9 cellular contexts compared by ENCODE assay signal in genomic region chr1:197917553-197917812, GRCh38. TPM values are rescaled to one million over a fixed set of nuclear protein-coding genes. Genes with fewer than 3 reads are reported as not detected.
DNase-seq lines count a peak whose midpoint lies in the region; ATAC-seq, FAIRE-seq and TF ChIP-seq lines count a peak whose summit lies in the region.
"Had no signal": no experiment of that assay in that cellular context is flagged by ENCODE, and none has a peak within 500 bp of the region (broad histone marks: within the 10 kb centered on the region; RNA-seq: fewer than 3 reads in every experiment).

No MANE protein-coding gene starts in this region.

- POLR2A ChIA-PET in HEK293T (lab: Yijun Ruan, JAX), result interaction anchor here (1.1 to 5.6 kb wide), 2 partner anchors 10 to 14 kb away, joined by 5 to 70 read pairs; partner anchors contain the start of gene C1orf53

- no peaks in the 10 kb centered on the region for H3K36me3 ChIP-seq in H7 (replicated peaks; ENCODE audit: control insufficient read depth, insufficient read depth, low read length)
- no peaks in the 10 kb centered on the region for H3K36me3 ChIP-seq in adipocyte (ENCODE audit: control insufficient read depth, insufficient read depth, low read length, severe bottlenecking)
- no peaks in the 10 kb centered on the region for H3K36me3 ChIP-seq in muscle layer of duodenum (ENCODE audit: control insufficient read depth in 1 of 2, insufficient read depth in 2 of 2, low read length in 2 of 2)

- DNase-seq in H7 (peak; percentile 51), adipocyte (ENCODE audit: low read depth) (no peak), cerebellar nuclear complex (lab: John Stamatoyannopoulos, UW) (no peak), HEK293T (ENCODE audit: extremely low spot score) (no peak), GM19239 (ENCODE audit: insufficient read length, low spot score) (no peak)

- FAIRE-seq in GM19239 (lab: Jason Lieb, UNC), result no peak

- H3K9ac ChIP-seq in adipocyte (ENCODE audit: low read length), result no peak overlapping the region

- CTCF ChIA-PET in HEK293T (lab: Yijun Ruan, JAX), result interaction anchor here (1.3 kb wide), 1 partner anchor 10 kb away, joined by 3 read pairs; no protein-coding TSS in a partner anchor

- H3K27me3 ChIP-seq in H7 (ENCODE audit: control insufficient read depth, insufficient read depth, low read length) (peaks cover 100% of the 10 kb centered on the region), adipocyte (replicated peaks; ENCODE audit: control insufficient read depth, insufficient read depth, low read length) (peaks cover 97% of the 10 kb centered on the region), muscle layer of duodenum (ENCODE audit: low read depth, low read length) (peaks cover 98% of the 10 kb centered on the region)

- TF ChIP-seq CTCF in 22Rv1 (IDR thresholded peaks at IDR 0.05), result no peak

- no peak for ATAC-seq in esophagus mucosa

- 0 out of 2 replicates have a peak overlapping the region, but pooled peaks have one; percentile 13 for H3K4me3 ChIP-seq in H7 (ENCODE audit: insufficient read depth, low read depth, low read length)
- H3K4me3 ChIP-seq in adipocyte (ENCODE audit: low read length), result peak overlapping the region; percentile 73
- peak overlapping the region; percentile 37 to 60 for H3K4me3 ChIP-seq in muscle layer of duodenum (ENCODE audit: low read depth in 1 of 2, low read length in 2 of 2)

- H3K27ac ChIP-seq in 22Rv1, result peak overlapping the region; percentile 80
- no peak overlapping the region for H3K27ac ChIP-seq in muscle layer of duodenum (ENCODE audit: low read length)

- H3K9me3 ChIP-seq in adipocyte (ENCODE audit: control insufficient read depth, low read length), result peaks cover 10% of the 10 kb centered on the region
- H3K9me3 ChIP-seq in muscle layer of duodenum (ENCODE audit: control insufficient read depth in 1 of 2, low read length in 2 of 2), result peaks cover 0 to 2% of the 10 kb centered on the region in 2 donors

- H3K4me1 ChIP-seq in adipocyte (ENCODE audit: control insufficient read depth, insufficient read depth, low read length) (peaks cover 27% of the 10 kb centered on the region), muscle layer of duodenum (ENCODE audit: control insufficient read depth in 1 of 2, insufficient read depth in 2 of 2, low read length in 2 of 2) (peaks cover 15 to 62% of the 10 kb centered on the region in 2 donors)

TF ChIP-seq in HEK293T, 16 proteins besides CTCF, POLR2A, EP300 and RAD21:
- TF ChIP-seq HDGF (IDR thresholded peaks at IDR 0.05; ENCODE audit: borderline replicate concordance) (no peak), FOXM1 (IDR thresholded peaks at IDR 0.05; ENCODE audit: borderline replicate concordance) (no peak), FOXK2 (IDR thresholded peaks at IDR 0.05) (no peak), ELF4 (IDR thresholded peaks at IDR 0.05) (no peak), SP1 (IDR thresholded peaks at IDR 0.05) (no peak), TARDBP (IDR thresholded peaks at IDR 0.05) (no peak), LEF1 (IDR thresholded peaks at IDR 0.05; ENCODE audit: borderline replicate concordance) (no peak), FOXA1 (IDR thresholded peaks at IDR 0.05) (no peak), CTBP1 (IDR thresholded peaks at IDR 0.05; ENCODE audit: borderline replicate concordance) (no peak), NFRKB (IDR thresholded peaks at IDR 0.05) (no peak), SUZ12 (IDR thresholded peaks at IDR 0.05) (no peak)

RNA-seq across cellular contexts. Expression of gene LHX9, which starts 0.3 kb away (rescaled TPM):
- 0.03 TPM in 1 of 2 replicates, not detected in the other for total RNA-seq in H7 (2014; rRNA removed; shearing (Covaris generic))
- not detected for total RNA-seq in esophagus mucosa
- total RNA-seq: T-helper 1 cell treated with Interleukin-12 subunit alpha and Interleukin-12 subunit beta and Interleukin-4 antibody, amounts not matched to agents 30 ng/mL and 1 ng/mL, for 36 hours had no signal

RNA-seq across cellular contexts. Expression of gene C1orf53, which starts 15.1 kb away (rescaled TPM):
- 0.48 and 0.70 TPM in 2 replicates for total RNA-seq in H7 (2014; rRNA removed; shearing (Covaris generic))
- 2.6 TPM for total RNA-seq in esophagus mucosa

Comparison
In these comparisons a context has a peak if more than half of its experiments do, and no peak if none do; other contexts are left out.
1. H3K4me3 ChIP-seq: peak in every context shown above with its lines; median percentile 73 in adipocyte; 48 in muscle layer of duodenum; 13 in H7.